Comparison of ENCODE assay signal across 1 cellular context in the genomic region with DNA sequence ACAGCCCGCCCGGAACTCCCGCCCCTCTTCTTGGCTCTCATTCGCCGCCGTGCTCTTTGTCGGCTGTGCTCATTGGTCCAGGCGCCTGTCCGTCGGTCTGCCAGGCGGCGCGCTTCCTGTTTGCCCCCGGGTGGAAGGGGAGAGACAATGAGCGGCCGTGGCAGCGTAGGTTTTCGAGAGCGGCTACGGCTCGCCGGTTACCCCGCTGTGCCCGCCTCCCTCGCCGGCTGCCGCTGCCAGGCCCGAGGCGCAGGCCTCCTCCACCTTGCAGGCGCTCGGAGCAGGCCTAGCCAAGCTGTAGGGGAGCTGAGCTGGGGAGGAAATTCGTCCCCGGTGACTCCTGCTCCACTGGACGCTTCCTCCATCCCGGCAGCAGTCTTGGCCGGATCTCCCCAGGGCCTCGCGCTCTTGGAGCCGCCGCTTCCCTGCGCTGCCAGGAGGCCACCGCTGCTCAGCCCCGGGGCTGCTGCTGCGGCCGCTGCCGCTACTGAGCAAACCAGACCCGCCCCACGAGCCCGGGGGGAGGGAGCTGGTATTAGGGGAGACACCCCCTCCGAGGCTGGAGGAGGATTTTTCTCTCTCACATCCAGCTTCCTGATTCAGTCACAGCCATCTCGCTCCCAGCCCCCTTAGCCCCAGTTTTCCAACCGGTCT.
TF ChIP-seq lines count a peak whose summit lies in the region.

A gene (minus strand): TSS at position 2 of the 654 bp plus-strand sequence. CDS start 202 bp downstream, outside the sequence.

TF ChIP-seq in K562, 482 proteins besides CTCF, POLR2A, EP300 and RAD21 (continued from another document and continues in another):
- TF ChIP-seq, protein P1, sequence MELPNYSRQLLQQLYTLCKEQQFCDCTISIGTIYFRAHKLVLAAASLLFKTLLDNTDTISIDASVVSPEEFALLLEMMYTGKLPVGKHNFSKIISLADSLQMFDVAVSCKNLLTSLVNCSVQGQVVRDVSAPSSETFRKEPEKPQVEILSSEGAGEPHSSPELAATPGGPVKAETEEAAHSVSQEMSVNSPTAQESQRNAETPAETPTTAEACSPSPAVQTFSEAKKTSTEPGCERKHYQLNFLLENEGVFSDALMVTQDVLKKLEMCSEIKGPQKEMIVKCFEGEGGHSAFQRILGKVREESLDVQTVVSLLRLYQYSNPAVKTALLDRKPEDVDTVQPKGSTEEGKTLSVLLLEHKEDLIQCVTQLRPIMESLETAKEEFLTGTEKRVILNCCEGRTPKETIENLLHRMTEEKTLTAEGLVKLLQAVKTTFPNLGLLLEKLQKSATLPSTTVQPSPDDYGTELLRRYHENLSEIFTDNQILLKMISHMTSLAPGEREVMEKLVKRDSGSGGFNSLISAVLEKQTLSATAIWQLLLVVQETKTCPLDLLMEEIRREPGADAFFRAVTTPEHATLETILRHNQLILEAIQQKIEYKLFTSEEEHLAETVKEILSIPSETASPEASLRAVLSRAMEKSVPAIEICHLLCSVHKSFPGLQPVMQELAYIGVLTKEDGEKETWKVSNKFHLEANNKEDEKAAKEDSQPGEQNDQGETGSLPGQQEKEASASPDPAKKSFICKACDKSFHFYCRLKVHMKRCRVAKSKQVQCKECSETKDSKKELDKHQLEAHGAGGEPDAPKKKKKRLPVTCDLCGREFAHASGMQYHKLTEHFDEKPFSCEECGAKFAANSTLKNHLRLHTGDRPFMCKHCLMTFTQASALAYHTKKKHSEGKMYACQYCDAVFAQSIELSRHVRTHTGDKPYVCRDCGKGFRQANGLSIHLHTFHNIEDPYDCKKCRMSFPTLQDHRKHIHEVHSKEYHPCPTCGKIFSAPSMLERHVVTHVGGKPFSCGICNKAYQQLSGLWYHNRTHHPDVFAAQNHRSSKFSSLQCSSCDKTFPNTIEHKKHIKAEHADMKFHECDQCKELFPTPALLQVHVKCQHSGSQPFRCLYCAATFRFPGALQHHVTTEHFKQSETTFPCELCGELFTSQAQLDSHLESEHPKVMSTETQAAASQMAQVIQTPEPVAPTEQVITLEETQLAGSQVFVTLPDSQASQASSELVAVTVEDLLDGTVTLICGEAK (IDR thresholded peaks at IDR 0.05), result peak; percentile 97
- TF ChIP-seq, protein P1 (CRISPR knock-in tag; IDR thresholded peaks at IDR 0.05), result no peak
- TF ChIP-seq EHMT2 (IDR thresholded peaks at IDR 0.05) (no peak), ZC3H8 (IDR thresholded peaks at IDR 0.05) (no peak), ZNF3 (CRISPR knock-in tag; IDR thresholded peaks at IDR 0.05) (no peak), NCOA1 (IDR thresholded peaks at IDR 0.05; ENCODE audit: low read depth) (peak; percentile 34; the same call in 1 of the 2 replicates), KLF6 (CRISPR knock-in tag; IDR thresholded peaks at IDR 0.05; ENCODE audit: borderline replicate concordance) (no peak), RBM34 (IDR thresholded peaks at IDR 0.05; ENCODE audit: borderline replicate concordance, insufficient read depth, low read length) (no peak), PPARD (CRISPR knock-in tag; IDR thresholded peaks at IDR 0.05) (no peak), ZNF165 (CRISPR knock-in tag; IDR thresholded peaks at IDR 0.05; ENCODE audit: borderline replicate concordance) (0 out of 2 replicates have a peak, but pooled peaks have one; percentile 63), ZNF586 (CRISPR knock-in tag; conservative IDR thresholded peaks at IDR 0.05) (no peak), DACH1 (IDR thresholded peaks at IDR 0.05; ENCODE audit: partially characterized antibody) (no peak), KDM4B (IDR thresholded peaks at IDR 0.05; ENCODE audit: borderline replicate concordance in 2 of 2, low read depth in 1 of 2) (peak in 1 of 2 experiments; percentile 96; a peak in 1 of 4 replicates), MEF2A (IDR thresholded peaks at IDR 0.05; ENCODE audit: control insufficient read depth, low read depth, low read length) (no peak), CCAR2 (IDR thresholded peaks at IDR 0.05; ENCODE audit: low read depth, low read length) (no peak), CBX1 (IDR thresholded peaks at IDR 0.05; ENCODE audit: low read depth) (peak; percentile 64; the same call in 1 of the 2 replicates), ZSCAN29 (IDR thresholded peaks at IDR 0.05) (no peak), MYNN (IDR thresholded peaks at IDR 0.05) (0 out of 2 replicates have a peak, but pooled peaks have one; percentile 51), MYNN (CRISPR knock-in tag; IDR thresholded peaks at IDR 0.05) (no peak), MTA1 (IDR thresholded peaks at IDR 0.05; ENCODE audit: borderline replicate concordance) (no peak), MCM2 (IDR thresholded peaks at IDR 0.05; ENCODE audit: low read depth) (no peak), POLR3A (IDR thresholded peaks at IDR 0.05; ENCODE audit: borderline replicate concordance, extremely low read depth, insufficient read depth, insufficient read length) (no peak)
- TF ChIP-seq, protein P2, sequence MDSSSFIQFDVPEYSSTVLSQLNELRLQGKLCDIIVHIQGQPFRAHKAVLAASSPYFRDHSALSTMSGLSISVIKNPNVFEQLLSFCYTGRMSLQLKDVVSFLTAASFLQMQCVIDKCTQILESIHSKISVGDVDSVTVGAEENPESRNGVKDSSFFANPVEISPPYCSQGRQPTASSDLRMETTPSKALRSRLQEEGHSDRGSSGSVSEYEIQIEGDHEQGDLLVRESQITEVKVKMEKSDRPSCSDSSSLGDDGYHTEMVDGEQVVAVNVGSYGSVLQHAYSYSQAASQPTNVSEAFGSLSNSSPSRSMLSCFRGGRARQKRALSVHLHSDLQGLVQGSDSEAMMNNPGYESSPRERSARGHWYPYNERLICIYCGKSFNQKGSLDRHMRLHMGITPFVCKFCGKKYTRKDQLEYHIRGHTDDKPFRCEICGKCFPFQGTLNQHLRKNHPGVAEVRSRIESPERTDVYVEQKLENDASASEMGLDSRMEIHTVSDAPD (CRISPR knock-in tag; IDR thresholded peaks at IDR 0.05), result no peak
- TF ChIP-seq, protein P3, sequence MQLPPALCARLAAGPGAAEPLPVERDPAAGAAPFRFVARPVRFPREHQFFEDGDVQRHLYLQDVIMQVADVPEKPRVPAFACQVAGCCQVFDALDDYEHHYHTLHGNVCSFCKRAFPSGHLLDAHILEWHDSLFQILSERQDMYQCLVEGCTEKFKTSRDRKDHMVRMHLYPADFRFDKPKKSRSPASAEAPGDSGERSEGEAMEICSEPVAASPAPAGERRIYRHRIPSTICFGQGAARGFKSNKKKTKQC (CRISPR knock-in tag; IDR thresholded peaks at IDR 0.05), result peak; percentile 77
- TF ChIP-seq, protein P4, sequence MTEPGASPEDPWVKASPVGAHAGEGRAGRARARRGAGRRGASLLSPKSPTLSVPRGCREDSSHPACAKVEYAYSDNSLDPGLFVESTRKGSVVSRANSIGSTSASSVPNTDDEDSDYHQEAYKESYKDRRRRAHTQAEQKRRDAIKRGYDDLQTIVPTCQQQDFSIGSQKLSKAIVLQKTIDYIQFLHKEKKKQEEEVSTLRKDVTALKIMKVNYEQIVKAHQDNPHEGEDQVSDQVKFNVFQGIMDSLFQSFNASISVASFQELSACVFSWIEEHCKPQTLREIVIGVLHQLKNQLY (CRISPR knock-in tag; conservative IDR thresholded peaks at IDR 0.05), result no peak
- TF ChIP-seq, protein P5, sequence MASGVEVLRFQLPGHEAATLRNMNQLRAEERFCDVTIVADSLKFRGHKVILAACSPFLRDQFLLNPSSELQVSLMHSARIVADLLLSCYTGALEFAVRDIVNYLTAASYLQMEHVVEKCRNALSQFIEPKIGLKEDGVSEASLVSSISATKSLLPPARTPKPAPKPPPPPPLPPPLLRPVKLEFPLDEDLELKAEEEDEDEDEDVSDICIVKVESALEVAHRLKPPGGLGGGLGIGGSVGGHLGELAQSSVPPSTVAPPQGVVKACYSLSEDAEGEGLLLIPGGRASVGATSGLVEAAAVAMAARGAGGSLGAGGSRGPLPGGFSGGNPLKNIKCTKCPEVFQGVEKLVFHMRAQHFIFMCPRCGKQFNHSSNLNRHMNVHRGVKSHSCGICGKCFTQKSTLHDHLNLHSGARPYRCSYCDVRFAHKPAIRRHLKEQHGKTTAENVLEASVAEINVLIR (CRISPR knock-in tag; IDR thresholded peaks at IDR 0.05), result 0 out of 2 replicates have a peak, but pooled peaks have one; percentile 37
- TF ChIP-seq, protein P6, sequence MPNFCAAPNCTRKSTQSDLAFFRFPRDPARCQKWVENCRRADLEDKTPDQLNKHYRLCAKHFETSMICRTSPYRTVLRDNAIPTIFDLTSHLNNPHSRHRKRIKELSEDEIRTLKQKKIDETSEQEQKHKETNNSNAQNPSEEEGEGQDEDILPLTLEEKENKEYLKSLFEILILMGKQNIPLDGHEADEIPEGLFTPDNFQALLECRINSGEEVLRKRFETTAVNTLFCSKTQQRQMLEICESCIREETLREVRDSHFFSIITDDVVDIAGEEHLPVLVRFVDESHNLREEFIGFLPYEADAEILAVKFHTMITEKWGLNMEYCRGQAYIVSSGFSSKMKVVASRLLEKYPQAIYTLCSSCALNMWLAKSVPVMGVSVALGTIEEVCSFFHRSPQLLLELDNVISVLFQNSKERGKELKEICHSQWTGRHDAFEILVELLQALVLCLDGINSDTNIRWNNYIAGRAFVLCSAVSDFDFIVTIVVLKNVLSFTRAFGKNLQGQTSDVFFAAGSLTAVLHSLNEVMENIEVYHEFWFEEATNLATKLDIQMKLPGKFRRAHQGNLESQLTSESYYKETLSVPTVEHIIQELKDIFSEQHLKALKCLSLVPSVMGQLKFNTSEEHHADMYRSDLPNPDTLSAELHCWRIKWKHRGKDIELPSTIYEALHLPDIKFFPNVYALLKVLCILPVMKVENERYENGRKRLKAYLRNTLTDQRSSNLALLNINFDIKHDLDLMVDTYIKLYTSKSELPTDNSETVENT (CRISPR knock-in tag; IDR thresholded peaks at IDR 0.05), result peak; percentile 64; the same call in 1 of the 2 replicates
- TF ChIP-seq, protein P7, sequence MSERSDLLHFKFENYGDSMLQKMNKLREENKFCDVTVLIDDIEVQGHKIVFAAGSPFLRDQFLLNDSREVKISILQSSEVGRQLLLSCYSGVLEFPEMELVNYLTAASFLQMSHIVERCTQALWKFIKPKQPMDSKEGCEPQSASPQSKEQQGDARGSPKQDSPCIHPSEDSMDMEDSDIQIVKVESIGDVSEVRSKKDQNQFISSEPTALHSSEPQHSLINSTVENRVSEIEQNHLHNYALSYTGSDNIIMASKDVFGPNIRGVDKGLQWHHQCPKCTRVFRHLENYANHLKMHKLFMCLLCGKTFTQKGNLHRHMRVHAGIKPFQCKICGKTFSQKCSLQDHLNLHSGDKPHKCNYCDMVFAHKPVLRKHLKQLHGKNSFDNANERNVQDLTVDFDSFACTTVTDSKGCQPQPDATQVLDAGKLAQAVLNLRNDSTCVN (CRISPR knock-in tag; IDR thresholded peaks at IDR 0.05), result peak; percentile 76; the same call in 1 of the 2 replicates
- TF ChIP-seq, protein P8, sequence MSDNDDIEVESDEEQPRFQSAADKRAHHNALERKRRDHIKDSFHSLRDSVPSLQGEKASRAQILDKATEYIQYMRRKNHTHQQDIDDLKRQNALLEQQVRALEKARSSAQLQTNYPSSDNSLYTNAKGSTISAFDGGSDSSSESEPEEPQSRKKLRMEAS (CRISPR knock-in tag; IDR thresholded peaks at IDR 0.05), result no peak
- TF ChIP-seq, protein P9, sequence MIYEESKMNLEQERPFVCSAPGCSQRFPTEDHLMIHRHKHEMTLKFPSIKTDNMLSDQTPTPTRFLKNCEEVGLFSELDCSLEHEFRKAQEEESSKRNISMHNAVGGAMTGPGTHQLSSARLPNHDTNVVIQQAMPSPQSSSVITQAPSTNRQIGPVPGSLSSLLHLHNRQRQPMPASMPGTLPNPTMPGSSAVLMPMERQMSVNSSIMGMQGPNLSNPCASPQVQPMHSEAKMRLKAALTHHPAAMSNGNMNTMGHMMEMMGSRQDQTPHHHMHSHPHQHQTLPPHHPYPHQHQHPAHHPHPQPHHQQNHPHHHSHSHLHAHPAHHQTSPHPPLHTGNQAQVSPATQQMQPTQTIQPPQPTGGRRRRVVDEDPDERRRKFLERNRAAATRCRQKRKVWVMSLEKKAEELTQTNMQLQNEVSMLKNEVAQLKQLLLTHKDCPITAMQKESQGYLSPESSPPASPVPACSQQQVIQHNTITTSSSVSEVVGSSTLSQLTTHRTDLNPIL (CRISPR knock-in tag; IDR thresholded peaks at IDR 0.05), result no peak
- TF ChIP-seq, protein P10, sequence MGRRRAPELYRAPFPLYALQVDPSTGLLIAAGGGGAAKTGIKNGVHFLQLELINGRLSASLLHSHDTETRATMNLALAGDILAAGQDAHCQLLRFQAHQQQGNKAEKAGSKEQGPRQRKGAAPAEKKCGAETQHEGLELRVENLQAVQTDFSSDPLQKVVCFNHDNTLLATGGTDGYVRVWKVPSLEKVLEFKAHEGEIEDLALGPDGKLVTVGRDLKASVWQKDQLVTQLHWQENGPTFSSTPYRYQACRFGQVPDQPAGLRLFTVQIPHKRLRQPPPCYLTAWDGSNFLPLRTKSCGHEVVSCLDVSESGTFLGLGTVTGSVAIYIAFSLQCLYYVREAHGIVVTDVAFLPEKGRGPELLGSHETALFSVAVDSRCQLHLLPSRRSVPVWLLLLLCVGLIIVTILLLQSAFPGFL (CRISPR knock-in tag; IDR thresholded peaks at IDR 0.05), result no peak
